Comparison of ENCODE assay signal across 23 cellular contexts in the genomic region with DNA sequence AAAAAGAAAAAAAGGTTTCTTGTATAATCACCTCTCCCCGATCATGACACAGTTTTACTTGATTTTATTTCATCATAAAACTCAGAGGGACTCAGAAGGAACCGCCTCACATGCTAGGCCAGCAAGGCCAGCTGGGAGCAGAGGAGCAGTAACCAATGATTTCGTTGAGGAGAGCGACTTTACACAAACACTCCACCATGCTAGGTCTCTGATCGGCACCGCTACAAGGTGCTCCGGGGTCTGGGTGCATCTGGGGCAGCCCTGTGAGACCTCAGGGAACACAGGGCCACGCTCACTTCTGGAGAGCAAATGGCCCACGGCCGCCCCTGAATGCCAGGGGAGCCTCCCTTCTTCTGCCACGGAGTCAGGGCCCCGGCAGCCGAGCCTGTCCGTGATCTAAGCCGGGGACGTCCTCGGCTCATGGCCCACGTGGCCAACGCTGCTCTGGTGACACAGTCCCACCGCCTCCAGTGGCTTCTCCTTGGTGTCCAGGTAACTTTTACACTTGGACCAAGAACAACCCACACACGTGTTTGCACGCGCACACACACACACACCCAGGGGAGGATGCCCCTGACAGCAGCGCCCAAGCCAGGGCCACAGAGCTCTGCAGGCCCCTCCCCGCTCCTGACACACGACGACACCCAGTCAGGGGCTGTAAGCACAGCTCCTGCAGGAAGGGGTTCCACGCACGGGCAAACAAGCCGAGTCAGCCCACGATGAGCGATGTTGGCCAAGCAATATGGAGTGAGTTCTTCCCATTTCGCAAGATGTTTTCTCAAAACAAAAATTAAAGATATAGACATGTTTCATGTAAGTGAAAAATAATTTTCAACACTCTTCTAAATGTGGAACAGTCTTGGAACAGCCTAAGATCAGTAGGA.
DNase-seq lines count a peak whose midpoint lies in the region; ATAC-seq lines count a peak whose summit lies in the region.
"Had no signal": no experiment of that assay in that cellular context is flagged by ENCODE, and none has a peak within 500 bp of the region (broad histone marks: within the 10 kb centered on the region; RNA-seq: fewer than 3 reads in every experiment).

No MANE protein-coding gene starts in this region.

- H3K4me3 Mint-ChIP-seq in naive B cell = peak overlapping the region in 5 of 8 donors; percentile 32 to 69 (median 60)
- H3K4me3 Mint-ChIP-seq: activated T-helper 17 cell treated with anti-CD3 and anti-CD28 coated beads, Interleukin-2, amount 50 U/mL, for 72 hours; stimulated activated effector memory CD8-positive, alpha-beta T cell treated with anti-CD3 and anti-CD28 coated beads, Interleukin-12 subunit alpha, Interleukin-12 subunit beta, amount 100 ng/mL, for 72 hours had no signal

- DNase-seq in cardiac septum (ENCODE audit: low spot score) (peak; percentile 63), left ventricle myocardium superior (no peak), NAMALWA (ENCODE audit: low spot score) (peak; percentile 30), naive B cell (no peak), aorta (no peak), G401 (ENCODE audit: low spot score) (no peak), COR-L47 (lab: John Stamatoyannopoulos, UW) (no peak)
- DNase-seq: activated CD4-positive, alpha-beta T cell treated with anti-CD3 and anti-CD28 coated beads for 48 hours; DMS 273 treated with DMSO at 0.1 percent for 48 hours; effector memory CD4-positive, alpha-beta T cell; foreskin melanocyte; HCEC 1CT; hypothalamus; Karpas-422; mammary epithelial cell; NCI-H1105; NCI-H2081; PC-9; stimulated activated CD4-positive, alpha-beta T cell treated with anti-CD3 and anti-CD28 coated beads, Interleukin-2, amount 100 ng/mL, for 24 hours had no signal

- H3K4me1 Mint-ChIP-seq in naive B cell = peaks cover 11 to 26% (median 19%) of the 10 kb centered on the region in 3 donors
- H3K4me1 Mint-ChIP-seq: activated T-helper 17 cell treated with anti-CD3 and anti-CD28 coated beads, Interleukin-2, amount 50 U/mL, for 72 hours had no signal

- H3K36me3 Mint-ChIP-seq in naive B cell = no peaks in the 10 kb centered on the region
- H3K36me3 Mint-ChIP-seq: stimulated activated effector memory CD8-positive, alpha-beta T cell treated with anti-CD3 and anti-CD28 coated beads, Interleukin-12 subunit alpha, Interleukin-12 subunit beta, amount 100 ng/mL, for 72 hours had no signal

- WGBS in thymus = 70% methylated on average over 33 of the region's 33 CpGs
- 77 to 81% methylated on average over 33 of the region's 33 CpGs for WGBS in aorta, 2 donors

- H3K4me1 ChIP-seq in thymus (ENCODE audit: control insufficient read depth, insufficient read depth, low read length) = peaks cover 34% of the 10 kb centered on the region
- no peaks in the 10 kb centered on the region for H3K4me1 ChIP-seq in aorta (ENCODE audit: control insufficient read depth in 1 of 2, insufficient read depth in 2 of 2, low read length in 2 of 2)

- peaks cover 16 to 30% (median 16%) of the 10 kb centered on the region in 3 donors for H3K27me3 Mint-ChIP-seq in naive B cell

- no peaks in the 10 kb centered on the region for H3K27me3 ChIP-seq in thymus (ENCODE audit: control insufficient read depth, insufficient read depth)
- H3K27me3 ChIP-seq in aorta (ENCODE audit: control insufficient read depth in 1 of 2, insufficient read depth in 2 of 2, low read length in 1 of 2) = no peaks in the 10 kb centered on the region

- H3K9me3 Mint-ChIP-seq in naive B cell = peaks cover 0 to 9% (median 0%) of the 10 kb centered on the region in 7 donors
- H3K9me3 Mint-ChIP-seq: activated T-helper 17 cell treated with anti-CD3 and anti-CD28 coated beads, Interleukin-2, amount 50 U/mL, for 72 hours; stimulated activated effector memory CD8-positive, alpha-beta T cell treated with anti-CD3 and anti-CD28 coated beads, Interleukin-12 subunit alpha, Interleukin-12 subunit beta, amount 100 ng/mL, for 72 hours had no signal

- H3K27ac ChIP-seq in thymus (ENCODE audit: low read depth) (peak overlapping the region; percentile 80), aorta (ENCODE audit: low read depth in 1 of 2, low read length in 2 of 2) (no peak overlapping the region)
- H3K27ac ChIP-seq: PC-9 had no signal

- intact Hi-C loops in cardiac septum (cut with DNase I) (no loop called here), left ventricle myocardium superior (cut with micrococcal nuclease) (no loop called here), aorta (cut with DNase I) (no loop called here)

- in situ Hi-C loops in G401 (cut with HindIII; ENCODE audit: low sequenced_read_pairs) = no loop called here

- ATAC-seq in left ventricle myocardium superior = no peak
- no peak for ATAC-seq in naive B cell (ENCODE audit: low read depth in 2 of 2)
- ATAC-seq in aorta (ENCODE audit: low FRiP score) = no peak
- ATAC-seq: activated T-helper 17 cell treated with anti-CD3 and anti-CD28 coated beads, Interleukin-2, amount 50 U/mL, for 72 hours; esophagus mucosa; stimulated activated effector memory CD8-positive, alpha-beta T cell treated with anti-CD3 and anti-CD28 coated beads, Interleukin-12 subunit alpha, Interleukin-12 subunit beta, amount 100 ng/mL, for 72 hours had no signal

- H3K4me3 ChIP-seq in thymus (ENCODE audit: low read length) (no peak overlapping the region), aorta (ENCODE audit: low read length in 2 of 2) (no peak overlapping the region)
- H3K4me3 ChIP-seq: PC-9 had no signal

- no peaks in the 10 kb centered on the region for H3K9me3 ChIP-seq in thymus (ENCODE audit: control insufficient read depth)
- H3K9me3 ChIP-seq in aorta (ENCODE audit: control insufficient read depth, low read length) = no peaks in the 10 kb centered on the region

- H3K36me3 ChIP-seq in thymus (ENCODE audit: control insufficient read depth, insufficient read depth) (no peaks in the 10 kb centered on the region), aorta (ENCODE audit: control insufficient read depth in 1 of 2, insufficient read depth in 2 of 2, low read length in 1 of 2) (no peaks in the 10 kb centered on the region)

- peak overlapping the region in 2 of 6 donors; percentile 74 to 77 for H3K27ac Mint-ChIP-seq in naive B cell
- H3K27ac Mint-ChIP-seq: activated T-helper 17 cell treated with anti-CD3 and anti-CD28 coated beads, Interleukin-2, amount 50 U/mL, for 72 hours; stimulated activated effector memory CD8-positive, alpha-beta T cell treated with anti-CD3 and anti-CD28 coated beads, Interleukin-12 subunit alpha, Interleukin-12 subunit beta, amount 100 ng/mL, for 72 hours had no signal

Comparison
In these comparisons a context has a peak if more than half of its experiments do, and no peak if none do; other contexts are left out.
1. DNase-seq: peak in cardiac septum (single experiment) and NAMALWA (single experiment); none in left ventricle myocardium superior (single experiment), naive B cell (single experiment), aorta (0 of 2), G401 (single experiment) and COR-L47 (single experiment).